ENCODE assay signal across 7 cellular contexts in genomic region chr20:58870293-58871014, GRCh38. TPM values are rescaled to one million over a fixed set of nuclear protein-coding genes. Genes with fewer than 3 reads are reported as not detected.
DNase-seq lines count a peak whose midpoint lies in the region; ATAC-seq and TF ChIP-seq lines count a peak whose summit lies in the region.

No MANE protein-coding gene starts in this region.

- H3K27ac ChIP-seq in MM.1S (ENCODE audit: low read length) (no peak overlapping the region), left ventricle myocardium inferior (replicated peaks) (no peak overlapping the region)

- H3K36me3 ChIP-seq in MM.1S (replicated peaks; ENCODE audit: insufficient read depth, low read length) (no peaks in the 10 kb centered on the region), left ventricle myocardium inferior (no peaks in the 10 kb centered on the region)

- H3K9ac ChIP-seq in MM.1S (ENCODE audit: low read length) = no peak overlapping the region

- no peaks in the 10 kb centered on the region for H3K79me2 ChIP-seq in MM.1S (ENCODE audit: low read length)

- ATAC-seq in SK-N-SH treated with all-trans-retinoic acid at 6 μM for 48 hours (peak; percentile 96), GM19328 (IDR thresholded peaks at IDR 0.05; ENCODE audit: unreplicated experiment) (no peak)

- H3K9me2 ChIP-seq in MM.1S (replicated peaks; ENCODE audit: insufficient read depth, low read length) = no peaks in the 10 kb centered on the region

- intact Hi-C loops in left ventricle myocardium inferior (cut with micrococcal nuclease) = loop anchor here (10.0 kb wide), 1 partner anchor 164 kb away; the partner anchor contains the start of gene ATP5F1E

- H3K4me1 ChIP-seq in MM.1S (ENCODE audit: low read length) = no peaks in the 10 kb centered on the region
- no peaks in the 10 kb centered on the region for H3K4me1 ChIP-seq in left ventricle myocardium inferior

- no peaks in the 10 kb centered on the region; the same call in 1 of the 2 replicates for H3K27me3 ChIP-seq in MM.1S (replicated peaks; ENCODE audit: insufficient read depth, low read length)
- peaks cover 7% of the 10 kb centered on the region for H3K27me3 ChIP-seq in left ventricle myocardium inferior (ENCODE audit: low read depth)

- H3K4me3 ChIP-seq in MM.1S (ENCODE audit: low read length) (no peak overlapping the region), left ventricle myocardium inferior (no peak overlapping the region)

- peak; percentile 77 for TF ChIP-seq CTCF in GM10266 (IDR thresholded peaks at IDR 0.05; ENCODE audit: control insufficient read depth, insufficient read depth, low read depth, missing control alignments)
- TF ChIP-seq CTCF in MM.1S (IDR thresholded peaks at IDR 0.05; ENCODE audit: low read length) = peak; percentile 90
- peak; percentile 93 for TF ChIP-seq CTCF in left ventricle myocardium inferior (IDR thresholded peaks at IDR 0.05; ENCODE audit: borderline replicate concordance)

- H3F3A ChIP-seq in MM.1S (ENCODE audit: insufficient read depth, low read length) = no peaks in the 10 kb centered on the region

- no peak overlapping the region for H3K4me2 ChIP-seq in MM.1S (ENCODE audit: low read depth, low read length)

- H3K9me3 ChIP-seq in MM.1S (replicated peaks; ENCODE audit: insufficient read depth, low read length) (no peaks in the 10 kb centered on the region), left ventricle myocardium inferior (replicated peaks) (no peaks in the 10 kb centered on the region)

- no peaks in the 10 kb centered on the region for H4K20me1 ChIP-seq in MM.1S (ENCODE audit: insufficient read depth, low read length)

- H2AFZ ChIP-seq in MM.1S (ENCODE audit: low read length) = no peak overlapping the region

- DNase-seq in GM10266 (ENCODE audit: extremely low spot score) (no peak), MM.1S (peak; percentile 54), amniotic stem cell (lab: John Stamatoyannopoulos, UW) (peak; percentile 48), left ventricle myocardium inferior (peak; percentile 57), retina (peak; percentile 87)

TF ChIP-seq in SK-N-SH treated with all-trans-retinoic acid at 6 μM for 48 hours, 23 proteins besides CTCF, POLR2A, EP300 and RAD21:
- TF ChIP-seq ZNF8 (CRISPR knock-in tag; IDR thresholded peaks at IDR 0.05) (0 out of 2 replicates have a peak, but pooled peaks have one; percentile 13), ZNF70 (CRISPR knock-in tag; IDR thresholded peaks at IDR 0.05) (no peak)

RNA-seq across cellular contexts. Expression of gene GNAS, which starts 17.9 kb away (rescaled TPM):
- total RNA-seq in left ventricle myocardium inferior = 1,444 TPM

RNA-seq across cellular contexts. Expression of gene GNAS-AS1, which starts 19.8 kb away (rescaled TPM):
- total RNA-seq in left ventricle myocardium inferior = 0.25 TPM
